In genomic region chr7:143367972-143368371, GRCh38 we compare ENCODE assay signal across 14 cellular contexts. TPM values are rescaled to one million over a fixed set of nuclear protein-coding genes. Genes with fewer than 3 reads are reported as not detected.
DNase-seq lines count a peak whose midpoint lies in the region; ATAC-seq and TF ChIP-seq lines count a peak whose summit lies in the region.
"Had no signal": no experiment of that assay in that cellular context is flagged by ENCODE, and none has a peak within 500 bp of the region (broad histone marks: within the 10 kb centered on the region; RNA-seq: fewer than 3 reads in every experiment).

No MANE protein-coding gene starts in this region.

- H3K27ac ChIP-seq in mammary epithelial cell (ENCODE audit: insufficient read depth, low read depth, low read length): no peak overlapping the region
- no peak overlapping the region for H3K27ac ChIP-seq in neuronal stem cell (replicated peaks; ENCODE audit: low read length)
- no peak overlapping the region for H3K27ac ChIP-seq in vagina
- no peak overlapping the region for H3K27ac ChIP-seq in SJCRH30
- H3K27ac ChIP-seq: BLaER1, brain microvascular endothelial cell, prostate gland had no signal

- no peaks in the 10 kb centered on the region for H4K20me1 ChIP-seq in mammary epithelial cell (ENCODE audit: insufficient read depth, low read length)

- no peak overlapping the region for H2BK12ac ChIP-seq in neuronal stem cell (ENCODE audit: low read length)

- intact Hi-C loops in mammary epithelial cell (cut with micrococcal nuclease) (no loop called here), vagina (cut with DNase I) (loop anchor here (10.0 kb wide), 1 partner anchor 47 kb away; no protein-coding TSS in a partner anchor)

- H3K14ac ChIP-seq in neuronal stem cell (ENCODE audit: low read length): no peak overlapping the region

- H2BK5ac ChIP-seq in neuronal stem cell (ENCODE audit: low read length): no peak overlapping the region

- WGBS in mammary epithelial cell (ENCODE audit: low coverage, missing lambda C conversion rate): 69% methylated on average over 4 of the region's 4 CpGs
- no CpG with 5 or more reads among the region's 4 CpGs for WGBS in neuronal stem cell (ENCODE audit: extremely low coverage in 2 of 2, insufficient read length in 2 of 2, insufficient replicate concordance in 1 of 2), 2 donors

- no peak overlapping the region for H2BK15ac ChIP-seq in neuronal stem cell (ENCODE audit: low read length)

- peak overlapping the region; percentile 63 for H3K18ac ChIP-seq in neuronal stem cell (ENCODE audit: low read length)

- H3K27me3 ChIP-seq in MG63 (peaks cover 5% of the 10 kb centered on the region; the same call in 1 of the 2 replicates), mammary epithelial cell (ENCODE audit: insufficient read depth, low read length) (peaks cover 11% of the 10 kb centered on the region), neuronal stem cell (ENCODE audit: control insufficient read depth in 3 of 3, insufficient read depth in 3 of 3, low read depth in 1 of 3, low read length in 3 of 3) (peaks cover 0 to 10% (median 3%) of the 10 kb centered on the region in 3 experiments), vagina (no peaks in the 10 kb centered on the region), SJCRH30 (peaks cover 43% of the 10 kb centered on the region)

- ATAC-seq in HG03196 (IDR thresholded peaks at IDR 0.05; ENCODE audit: unreplicated experiment): no peak

- CTCF ChIA-PET in mammary epithelial cell (lab: Charles Lee; ENCODE audit: low non-redundant PET): no interaction called here

- H2BK120ac ChIP-seq in neuronal stem cell (ENCODE audit: low read depth, low read length): no peak overlapping the region

- no peak overlapping the region for H2AK5ac ChIP-seq in neuronal stem cell (ENCODE audit: low read depth, low read length)

- TF ChIP-seq CTCF in mammary epithelial cell (conservative IDR thresholded peaks at IDR 0.05 in 1 of 2, IDR thresholded peaks at IDR 0.05 in 1 of 2; ENCODE audit: extremely low read depth in 1 of 2, insufficient read depth in 1 of 2, low read depth in 1 of 2, low read length in 2 of 2) (no peak), vagina (IDR thresholded peaks at IDR 0.05) (no peak)

- H3K36me3 ChIP-seq in MG63 (no peaks in the 10 kb centered on the region), mammary epithelial cell (ENCODE audit: insufficient read depth, low read length) (no peaks in the 10 kb centered on the region), neuronal stem cell (replicated peaks in 1 of 2; ENCODE audit: control insufficient read depth in 2 of 2, insufficient read depth in 2 of 2, low read length in 2 of 2) (no peaks in the 10 kb centered on the region), vagina (no peaks in the 10 kb centered on the region), SJCRH30 (no peaks in the 10 kb centered on the region)
- H3K36me3 ChIP-seq: BLaER1, brain microvascular endothelial cell, prostate gland had no signal

- H3K4me1 ChIP-seq in mammary epithelial cell (ENCODE audit: insufficient read depth, low read length) (peaks cover 20% of the 10 kb centered on the region), neuronal stem cell (ENCODE audit: control insufficient read depth in 2 of 2, insufficient read depth in 1 of 2, low read depth in 1 of 2, low read length in 2 of 2) (peaks cover 7 to 11% of the 10 kb centered on the region in 2 donors), vagina (no peaks in the 10 kb centered on the region), SJCRH30 (no peaks in the 10 kb centered on the region)
- H3K4me1 ChIP-seq: prostate gland had no signal

- BruUV-seq in mammary epithelial cell (replicated peaks; lab: Mats Ljungman, UMichigan): no TSS peak

- H3K4ac ChIP-seq in neuronal stem cell (ENCODE audit: low read length): no peak overlapping the region

- TF ChIP-seq POLR2A in vagina (IDR thresholded peaks at IDR 0.05): no peak

- H3K4me2 ChIP-seq in mammary epithelial cell (ENCODE audit: insufficient read depth, low read depth, low read length): no peak overlapping the region
- H3K4me2 ChIP-seq in neuronal stem cell (ENCODE audit: insufficient read depth, low read length, poor library complexity, severe bottlenecking): no peak overlapping the region
- H3K4me2 ChIP-seq: BLaER1 had no signal

- H2AFZ ChIP-seq in mammary epithelial cell (ENCODE audit: low read depth, low read length) (peak overlapping the region; percentile 64), neuronal stem cell (ENCODE audit: low read length) (no peak overlapping the region)

- H3K79me1 ChIP-seq in neuronal stem cell (ENCODE audit: low read depth, low read length): no peaks in the 10 kb centered on the region

- H4K8ac ChIP-seq in neuronal stem cell (ENCODE audit: low read depth, low read length): no peak overlapping the region

- dilution Hi-C loops in mammary epithelial cell (cut with HindIII; ENCODE audit: low sequenced_read_pairs): no loop called here

- H3K79me2 ChIP-seq in mammary epithelial cell (ENCODE audit: insufficient read depth, low read length): no peaks in the 10 kb centered on the region

- no peak overlapping the region for H3K23ac ChIP-seq in neuronal stem cell (ENCODE audit: low read depth, low read length, poor library complexity)

- no peak overlapping the region for H4K91ac ChIP-seq in neuronal stem cell (ENCODE audit: low read depth, low read length, poor library complexity)

- H3K9me3 ChIP-seq in MG63 (no peaks in the 10 kb centered on the region), mammary epithelial cell (replicated peaks; ENCODE audit: insufficient read depth, low read length) (no peaks in the 10 kb centered on the region), neuronal stem cell (replicated peaks in 1 of 2; ENCODE audit: control insufficient read depth in 2 of 2, insufficient read depth in 1 of 2, low read depth in 1 of 2, low read length in 2 of 2) (no peaks in the 10 kb centered on the region), vagina (no peaks in the 10 kb centered on the region), SJCRH30 (replicated peaks) (no peaks in the 10 kb centered on the region)
- H3K9me3 ChIP-seq: BLaER1, prostate gland had no signal

- H3K9ac ChIP-seq in mammary epithelial cell (ENCODE audit: insufficient read depth, low read length) (no peak overlapping the region), neuronal stem cell (ENCODE audit: low read depth, low read length, poor library complexity) (no peak overlapping the region)
- H3K9ac ChIP-seq: BLaER1 had no signal

- in situ Hi-C loops in mammary epithelial cell (cut with MboI; ENCODE audit: low sequenced_read_pairs in 2 of 2): no loop called here

- DNase-seq in EH (ENCODE audit: low read depth): peak; percentile 64
- DNase-seq in MG63: peak; percentile 65
- DNase-seq in mammary epithelial cell: peak; percentile 77
- no peak for DNase-seq in neuronal stem cell (ENCODE audit: low spot score)
- DNase-seq in vagina (ENCODE audit: extremely low spot score in 2 of 2): no peak
- no peak for DNase-seq in SJCRH30
- DNase-seq in amygdala (lab: John Stamatoyannopoulos, UW): no peak
- DNase-seq: brain microvascular endothelial cell; mesendoderm; NCI-H446 treated with DMSO at 0.1 percent for 48 hours; stimulated activated CD4-positive, alpha-beta T cell treated with anti-CD3 and anti-CD28 coated beads, Interleukin-4, amount 100 ng/mL, for 24 hours had no signal

- H3K4me3 ChIP-seq in MG63: no peak overlapping the region
- no peak overlapping the region for H3K4me3 ChIP-seq in mammary epithelial cell (replicated peaks in 1 of 3; ENCODE audit: insufficient read depth in 1 of 3, low read depth in 2 of 3, low read length in 3 of 3)
- no peak overlapping the region for H3K4me3 ChIP-seq in neuronal stem cell (ENCODE audit: low read length in 2 of 2)
- H3K4me3 ChIP-seq in vagina: no peak overlapping the region
- H3K4me3 ChIP-seq in SJCRH30: no peak overlapping the region
- H3K4me3 ChIP-seq: BLaER1, prostate gland had no signal

RNA-seq across cellular contexts. Expression of gene FAM131B, which starts 5.5 kb away (rescaled TPM):
- 0.63 and 0.84 TPM in 2 replicates for total RNA-seq in MG63 (2014; rRNA removed; shearing (Covaris generic); ENCODE audit: low replicate concordance)
- total RNA-seq in mammary epithelial cell (1 to 10 TPM in 1 of 2 donors, under 1 TPM in 1; 0.71 to 1.5 TPM), vagina (1.5 TPM)
- polyA plus RNA-seq in mammary epithelial cell: 0.58 TPM
- polyA minus RNA-seq in mammary epithelial cell: not detected
- 27.3 TPM for polyA plus RNA-seq in neuronal stem cell (2013, experiment 1 of 2)
- polyA plus RNA-seq in neuronal stem cell (2013, experiment 2 of 2): 26.2 TPM
- 0.15 and 0.22 TPM in 2 replicates for total RNA-seq in SJCRH30 (2014; rRNA removed; shearing (Covaris generic))

RNA-seq across cellular contexts. Expression of gene ZYX, which starts 13.2 kb away (rescaled TPM):
- 30.9 and 49.3 TPM in 2 replicates for total RNA-seq in MG63 (2014; rRNA removed; shearing (Covaris generic); ENCODE audit: low replicate concordance)
- 100 to 1,000 TPM in 1 of 2 donors, 10 to 100 TPM in 1; 68.3 to 295 TPM for total RNA-seq in mammary epithelial cell
- polyA plus RNA-seq in mammary epithelial cell: 83.9 TPM
- polyA minus RNA-seq in mammary epithelial cell: 277 TPM
- polyA plus RNA-seq in neuronal stem cell (2013, experiment 1 of 2): 85.0 TPM
- polyA plus RNA-seq in neuronal stem cell (2013, experiment 2 of 2): 85.7 TPM
- 86.2 TPM for total RNA-seq in vagina
- 34.6 and 35.9 TPM in 2 replicates for total RNA-seq in SJCRH30 (2014; rRNA removed; shearing (Covaris generic))

RNA-seq across cellular contexts. Expression of gene EPHA1, which starts 40.7 kb away (rescaled TPM):
- not detected in 2 replicates for total RNA-seq in MG63 (2014; rRNA removed; shearing (Covaris generic); ENCODE audit: low replicate concordance)
- 10 to 100 TPM; 15.2 to 27.3 TPM for total RNA-seq in mammary epithelial cell
- polyA plus RNA-seq in mammary epithelial cell: 21.3 TPM
- polyA minus RNA-seq in mammary epithelial cell: 40.6 TPM
- 0.24 TPM for polyA plus RNA-seq in neuronal stem cell (2013, experiment 1 of 2)
- 0.15 TPM for polyA plus RNA-seq in neuronal stem cell (2013, experiment 2 of 2)
- 51.3 TPM for total RNA-seq in vagina
- total RNA-seq in SJCRH30 (2014; rRNA removed; shearing (Covaris generic)): 0.32 and 1.0 TPM in 2 replicates

RNA-seq across cellular contexts. Expression of gene CLCN1, which starts 52.1 kb away (rescaled TPM):
- total RNA-seq in MG63 (2014; rRNA removed; shearing (Covaris generic); ENCODE audit: low replicate concordance): not detected in 2 replicates
- under 1 TPM in 1 of 2 donors, not detected in 1; under 0.01 TPM for total RNA-seq in mammary epithelial cell
- 0.09 TPM for polyA plus RNA-seq in mammary epithelial cell
- polyA minus RNA-seq in mammary epithelial cell: not detected
- polyA plus RNA-seq in neuronal stem cell (2013, experiment 1 of 2): 0.03 TPM
- 0.04 TPM for polyA plus RNA-seq in neuronal stem cell (2013, experiment 2 of 2)
- not detected for total RNA-seq in vagina
- total RNA-seq in SJCRH30 (2014; rRNA removed; shearing (Covaris generic)): not detected in 2 replicates

Comparison
In these comparisons a context has a peak if more than half of its experiments do, and no peak if none do; other contexts are left out.
1. DNase-seq: peak in EH (single experiment), MG63 (single experiment) and mammary epithelial cell (single experiment); none in neuronal stem cell (single experiment), vagina (0 of 2), SJCRH30 (0 of 2) and amygdala (0 of 56).